In the genomic region with DNA sequence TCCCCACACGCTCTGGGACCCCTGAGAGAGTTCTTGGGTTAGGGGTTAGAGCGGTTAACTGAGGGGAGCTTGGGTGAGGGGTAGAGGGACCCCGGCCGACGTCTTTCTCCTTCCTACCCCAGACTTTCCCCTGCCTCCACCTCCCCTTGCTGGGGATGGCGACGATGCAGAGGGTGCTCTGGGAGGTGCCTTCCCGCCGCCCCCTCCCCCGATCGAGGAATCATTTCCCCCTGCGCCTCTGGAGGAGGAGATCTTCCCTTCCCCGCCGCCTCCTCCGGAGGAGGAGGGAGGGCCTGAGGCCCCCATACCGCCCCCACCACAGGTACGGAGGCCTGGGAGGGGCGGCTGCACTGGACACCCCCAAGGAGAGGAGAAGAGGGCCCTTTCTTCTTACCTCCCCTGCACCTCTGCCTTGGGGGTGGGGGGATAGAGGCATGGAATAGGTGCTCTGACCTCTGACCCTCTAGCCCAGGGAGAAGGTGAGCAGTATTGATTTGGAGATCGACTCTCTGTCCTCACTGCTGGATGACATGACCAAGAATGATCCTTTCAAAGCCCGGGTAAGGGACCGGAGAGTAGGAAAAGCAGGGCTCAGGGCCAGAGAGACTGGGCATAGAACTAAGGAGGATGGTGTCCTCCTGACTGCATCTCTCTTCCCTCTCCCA, we compare ENCODE assay signal across 8 cellular contexts. TPM values are rescaled to one million over a fixed set of nuclear protein-coding genes. Genes with fewer than 3 reads are reported as not detected.
A peak's percentile ranks its signal among the peaks of the same experiment; 100 is the strongest.
DNase-seq lines count a peak whose midpoint lies in the region; ATAC-seq and TF ChIP-seq lines count a peak whose summit lies in the region.

No MANE protein-coding gene starts in this region.

- peaks cover 29% of the 10 kb centered on the region for H3K4me1 ChIP-seq in GM23338 (ENCODE audit: insufficient read depth)
- peaks cover 52% of the 10 kb centered on the region for H3K4me1 ChIP-seq in hepatocyte (ENCODE audit: insufficient read depth)
- peaks cover 56 to 73% (median 61%) of the 10 kb centered on the region in 3 donors for H3K4me1 ChIP-seq in skeletal muscle tissue (ENCODE audit: control insufficient read depth in 3 of 3, insufficient read depth in 3 of 3, low read length in 3 of 3)

- peaks cover 7% of the 10 kb centered on the region; the same call in 1 of the 2 replicates for H3K36me3 ChIP-seq in GM23338 (ENCODE audit: insufficient read depth)
- no peaks in the 10 kb centered on the region for H3K36me3 ChIP-seq in hepatocyte (replicated peaks; ENCODE audit: insufficient read depth, low read depth)
- peaks cover 14 to 19% (median 16%) of the 10 kb centered on the region in 3 donors for H3K36me3 ChIP-seq in skeletal muscle tissue (ENCODE audit: control insufficient read depth in 3 of 3, insufficient read depth in 3 of 3, low read length in 3 of 3)

- peaks cover 4% of the 10 kb centered on the region for H3K27me3 Mint-ChIP-seq in GM23338 (ENCODE audit: insufficient read depth, low read depth, poor library complexity)
- H3K27me3 Mint-ChIP-seq in WTC11 (ENCODE audit: low read depth) = no peaks in the 10 kb centered on the region

- H3K4me1 Mint-ChIP-seq in GM23338 = peaks cover 27% of the 10 kb centered on the region
- H3K4me1 Mint-ChIP-seq in WTC11 = peaks cover 28% of the 10 kb centered on the region

- peak overlapping the region; percentile 63; the same call in 1 of the 2 replicates for H3K27ac ChIP-seq in GM23338 (ENCODE audit: low read depth)
- peak overlapping the region; percentile 100 for H3K27ac ChIP-seq in hepatocyte
- H3K27ac ChIP-seq in skeletal muscle tissue (ENCODE audit: low read depth, low read length) = peak overlapping the region; percentile 99

- no peaks in the 10 kb centered on the region for H3K9me3 ChIP-seq in hepatocyte (ENCODE audit: low read depth)
- H3K9me3 ChIP-seq in skeletal muscle tissue (ENCODE audit: control insufficient read depth in 3 of 3, low read length in 3 of 3) = no peaks in the 10 kb centered on the region

- H3K4me3 ChIP-seq in GM23338 = peak overlapping the region; percentile 99
- H3K4me3 ChIP-seq in hepatocyte = peak overlapping the region; percentile 100
- H3K4me3 ChIP-seq in skeletal muscle tissue (ENCODE audit: low read length in 3 of 3) = peak overlapping the region; percentile 81 to 87 (median 83)

- peak overlapping the region; percentile 83 to 93 (median 92) for H3K9ac ChIP-seq in skeletal muscle tissue (ENCODE audit: low read depth in 1 of 3, low read length in 3 of 3)

- CTCF ChIA-PET in WTC11 (lab: Charles Lee) = interaction anchor here (0.8 to 1.1 kb wide), 4 partner anchors 10 to 35 kb away, joined by 3 to 6 read pairs (median 4); partner anchors contain the start of gene EPHA1

- H3K4me3 Mint-ChIP-seq in GM23338 (peak overlapping the region; percentile 74), WTC11 (peak overlapping the region; percentile 72)

- 20% methylated on average over 16 of the region's 21 CpGs for WGBS in hepatocyte (ENCODE audit: low lambda C conversion rate, missing lambda C conversion rate)

- H4K20me1 ChIP-seq in GM23338 (replicated peaks; ENCODE audit: insufficient read depth) = peaks cover 31% of the 10 kb centered on the region
- peaks cover 48% of the 10 kb centered on the region for H4K20me1 ChIP-seq in hepatocyte (ENCODE audit: insufficient read depth, poor library complexity, severe bottlenecking)

- H3F3A ChIP-seq in GM23338 (replicated peaks; ENCODE audit: low read depth) = peaks cover 20% of the 10 kb centered on the region; the same call in 1 of the 2 replicates

- H3K4me2 ChIP-seq in GM23338 (peak overlapping the region; percentile 95), hepatocyte (peak overlapping the region; percentile 89)

- H3K9me2 ChIP-seq in GM23338 (ENCODE audit: insufficient read depth) (no peaks in the 10 kb centered on the region), hepatocyte (replicated peaks; ENCODE audit: insufficient read depth) (no peaks in the 10 kb centered on the region)

- H2AFZ ChIP-seq in GM23338 (no peak overlapping the region), hepatocyte (no peak overlapping the region)

- peaks cover 60% of the 10 kb centered on the region for H3K79me2 ChIP-seq in GM23338 (replicated peaks; ENCODE audit: insufficient read depth)
- peaks cover 55% of the 10 kb centered on the region for H3K79me2 ChIP-seq in hepatocyte

- H3K27ac Mint-ChIP-seq in GM23338 (0 out of 2 replicates have a peak overlapping the region, but pooled peaks have one; percentile 8), WTC11 (no peak overlapping the region)

- no peak for ATAC-seq in GM23338
- no peak for ATAC-seq in WTC11
- ATAC-seq in HG02840 (IDR thresholded peaks at IDR 0.05; ENCODE audit: low FRiP score, unreplicated experiment) = no peak
- no peak for ATAC-seq in HG03196 (IDR thresholded peaks at IDR 0.05; ENCODE audit: unreplicated experiment)

- H3K27me3 ChIP-seq in GM23338 (ENCODE audit: insufficient read depth) (no peaks in the 10 kb centered on the region), hepatocyte (no peaks in the 10 kb centered on the region), skeletal muscle tissue (ENCODE audit: control insufficient read depth in 3 of 3, insufficient read depth in 3 of 3, low read length in 3 of 3) (no peaks in the 10 kb centered on the region)

- DNase-seq in GM23338 (ENCODE audit: low spot score) (no peak), WTC11 (ENCODE audit: low spot score) (no peak), hepatocyte (ENCODE audit: low spot score) (no peak), NCI-H69 (lab: John Stamatoyannopoulos, UW) (no peak), SIG-M5 treated with dmso at 0.1 percent for 504 hours (lab: John Stamatoyannopoulos, UW; ENCODE audit: unreplicated experiment) (no peak)

- POLR2A ChIA-PET in WTC11 (lab: Charles Lee) = interaction anchor here (0.7 kb wide), 2 partner anchors 9 to 12 kb away, joined by 3 read pairs; no protein-coding TSS in a partner anchor

- no peak for TF ChIP-seq CTCF in GM23338 (conservative IDR thresholded peaks at IDR 0.05; ENCODE audit: low read depth in 2 of 2)
- TF ChIP-seq CTCF in WTC11 (IDR thresholded peaks at IDR 0.05) = no peak
- TF ChIP-seq CTCF in hepatocyte (IDR thresholded peaks at IDR 0.05; ENCODE audit: poor library complexity) = no peak

- H3K9me3 Mint-ChIP-seq in GM23338 (no peaks in the 10 kb centered on the region), WTC11 (no peaks in the 10 kb centered on the region)

- H3K36me3 Mint-ChIP-seq in GM23338 (ENCODE audit: low read depth) = peaks cover 9% of the 10 kb centered on the region; the same call in 2 of the 3 replicates
- peaks cover 5% of the 10 kb centered on the region for H3K36me3 Mint-ChIP-seq in WTC11

TF ChIP-seq in GM23338, 12 proteins besides CTCF, POLR2A, EP300 and RAD21 (continues in another document):
- TF ChIP-seq, protein P1, sequence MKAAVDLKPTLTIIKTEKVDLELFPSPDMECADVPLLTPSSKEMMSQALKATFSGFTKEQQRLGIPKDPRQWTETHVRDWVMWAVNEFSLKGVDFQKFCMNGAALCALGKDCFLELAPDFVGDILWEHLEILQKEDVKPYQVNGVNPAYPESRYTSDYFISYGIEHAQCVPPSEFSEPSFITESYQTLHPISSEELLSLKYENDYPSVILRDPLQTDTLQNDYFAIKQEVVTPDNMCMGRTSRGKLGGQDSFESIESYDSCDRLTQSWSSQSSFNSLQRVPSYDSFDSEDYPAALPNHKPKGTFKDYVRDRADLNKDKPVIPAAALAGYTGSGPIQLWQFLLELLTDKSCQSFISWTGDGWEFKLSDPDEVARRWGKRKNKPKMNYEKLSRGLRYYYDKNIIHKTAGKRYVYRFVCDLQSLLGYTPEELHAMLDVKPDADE (IDR thresholded peaks at IDR 0.05) = no peak

TF ChIP-seq in WTC11, 78 proteins besides CTCF, POLR2A, EP300 and RAD21:
- no peak for TF ChIP-seq ETV6 (CRISPR knock-in tag; IDR thresholded peaks at IDR 0.05)
- TF ChIP-seq SMAD4 (CRISPR knock-in tag; IDR thresholded peaks at IDR 0.05) = no peak

RNA-seq across cellular contexts. Expression of gene ZYX, which starts 1.1 kb away (rescaled TPM):
- total RNA-seq in GM23338 (2014; rRNA removed; shearing (Covaris generic)) = 132 and 141 TPM in 2 replicates
- polyA plus RNA-seq in GM23338 (2016; fragmentation: Nextera tagmentation; extraction: Ambion mirVana) = 108 and 111 TPM in 2 replicates
- total RNA-seq in WTC11 (2021) = 166 to 179 TPM (median 167 TPM) in 3 replicates
- 25.0 and 31.8 TPM in 2 replicates for total RNA-seq in hepatocyte
- polyA plus RNA-seq in hepatocyte = 187 and 202 TPM in 2 replicates
- 17.7 TPM for total RNA-seq in skeletal muscle tissue

RNA-seq across cellular contexts. Expression of gene FAM131B, which starts 19.7 kb away (rescaled TPM):
- 28.8 and 30.2 TPM in 2 replicates for total RNA-seq in GM23338 (2014; rRNA removed; shearing (Covaris generic))
- 4.7 and 5.4 TPM in 2 replicates for polyA plus RNA-seq in GM23338 (2016; fragmentation: Nextera tagmentation; extraction: Ambion mirVana)
- total RNA-seq in WTC11 (2021) = 24.0 to 26.3 TPM (median 25.3 TPM) in 3 replicates
- 1.9 and 2.5 TPM in 2 replicates for total RNA-seq in hepatocyte
- polyA plus RNA-seq in hepatocyte = 0.87 and 1.6 TPM in 2 replicates
- total RNA-seq in skeletal muscle tissue = 1.0 TPM

RNA-seq across cellular contexts. Expression of gene EPHA1, which starts 26.4 kb away (rescaled TPM):
- 119 and 154 TPM in 2 replicates for total RNA-seq in GM23338 (2014; rRNA removed; shearing (Covaris generic))
- polyA plus RNA-seq in GM23338 (2016; fragmentation: Nextera tagmentation; extraction: Ambion mirVana) (60.7 and 66.1 TPM in 2 replicates), hepatocyte (36.7 and 42.9 TPM in 2 replicates)
- total RNA-seq in WTC11 (2021) (159 to 203 TPM (median 162 TPM) in 3 replicates), hepatocyte (34.2 and 39.4 TPM in 2 replicates), skeletal muscle tissue (0.52 TPM)

Comparison
In these comparisons a context has a peak if more than half of its experiments do, and no peak if none do; other contexts are left out.
1. RNA of gene EPHA1, which starts 26.4 kb away (total RNA-seq): 159 to 203 TPM in WTC11, 119 to 154 TPM in GM23338 and 34.2 to 39.4 TPM in hepatocyte; 0.52 TPM in skeletal muscle tissue (single experiment); every median in the first group is over 10 times any median in the second.
2. Peak in every context shown above with its lines, with median percentiles within 50 percentile points of each other: H3K27ac ChIP-seq and H3K4me3 ChIP-seq.